7 cellular contexts compared by ENCODE assay signal in genomic region chr12:93142881-93143280, GRCh38.
"Had no signal": no experiment of that assay in that cellular context is flagged by ENCODE, and none has a peak within 500 bp of the region (broad histone marks: within the 10 kb centered on the region; RNA-seq: fewer than 3 reads in every experiment).

No MANE protein-coding gene starts in this region.

- H3K9ac ChIP-seq: KMS-11 had no signal

- H3K36me3 Mint-ChIP-seq: IgD-negative memory B cell had no signal

- H3K27me3 Mint-ChIP-seq: IgD-negative memory B cell had no signal

- FAIRE-seq: HTR-8/SVneo had no signal

- H3K27ac ChIP-seq: HL-60, KMS-11 had no signal

- DNase-seq: Karpas-422, KBM-7, KG1 had no signal

- H3K4me3 Mint-ChIP-seq: IgD-negative memory B cell had no signal

- H3K27ac Mint-ChIP-seq: IgD-negative memory B cell had no signal

- H3K4me2 ChIP-seq: KMS-11 had no signal
